9 cellular contexts compared by ENCODE assay signal in genomic region chr17:77356109-77356689, GRCh38.
DNase-seq lines count a peak whose midpoint lies in the region; ATAC-seq, FAIRE-seq and TF ChIP-seq lines count a peak whose summit lies in the region.
"Had no signal": no experiment of that assay in that cellular context is flagged by ENCODE, and none has a peak within 500 bp of the region (broad histone marks: within the 10 kb centered on the region; RNA-seq: fewer than 3 reads in every experiment).

No MANE protein-coding gene starts in this region.

- no peaks in the 10 kb centered on the region for H3K27me3 Mint-ChIP-seq in CD4-positive, alpha-beta T cell

- no peak overlapping the region for H3K4me2 ChIP-seq in mammary epithelial cell (ENCODE audit: insufficient read depth, low read depth, low read length)

- no peak for FAIRE-seq in HTR-8/SVneo (lab: Jason Lieb, UNC)

- dilution Hi-C loops in mammary epithelial cell (cut with HindIII; ENCODE audit: low sequenced_read_pairs) = no loop called here

- no peaks in the 10 kb centered on the region for H3K36me3 Mint-ChIP-seq in CD4-positive, alpha-beta T cell (ENCODE audit: low read depth)

- no peak overlapping the region for H2AFZ ChIP-seq in mammary epithelial cell (ENCODE audit: low read depth, low read length)

- TF ChIP-seq CTCF in CD4-positive, alpha-beta T cell (IDR thresholded peaks at IDR 0.05) = no peak
- TF ChIP-seq CTCF in mammary epithelial cell (conservative IDR thresholded peaks at IDR 0.05 in 1 of 2, IDR thresholded peaks at IDR 0.05 in 1 of 2; ENCODE audit: extremely low read depth in 1 of 2, insufficient read depth in 1 of 2, low read depth in 1 of 2, low read length in 2 of 2) = no peak
- TF ChIP-seq CTCF in neutrophil (IDR thresholded peaks at IDR 0.05) = no peak

- no peak overlapping the region for H3K4me3 ChIP-seq in mammary epithelial cell (replicated peaks in 1 of 3; ENCODE audit: insufficient read depth in 1 of 3, low read depth in 2 of 3, low read length in 3 of 3)
- no peak overlapping the region for H3K4me3 ChIP-seq in neutrophil (ENCODE audit: low read depth in 1 of 2, low read length in 1 of 2)

- H3K27ac ChIP-seq in CD4-positive, alpha-beta T cell (ENCODE audit: low read depth, low read length) = no peak overlapping the region
- H3K27ac ChIP-seq in mammary epithelial cell (ENCODE audit: insufficient read depth, low read depth, low read length) (no peak overlapping the region), neutrophil (peak overlapping the region; percentile 59)

- H3K4me1 Mint-ChIP-seq in CD4-positive, alpha-beta T cell (ENCODE audit: low read depth) = peaks cover 33% of the 10 kb centered on the region

- intact Hi-C loops in CD4-positive, alpha-beta T cell (cut with DNase I, micrococcal nuclease) = loop anchor here in 1 of 2 experiments (5.0 kb wide), 1 partner anchor 536 kb away; no protein-coding TSS in a partner anchor
- intact Hi-C loops in mammary epithelial cell (cut with micrococcal nuclease) = loop anchor here (2.0 kb wide), 1 partner anchor 69 kb away; no protein-coding TSS in a partner anchor

- POLR2A ChIA-PET in CD4-positive, alpha-beta T cell (lab: Charles Lee) = no interaction called here

- CTCF ChIA-PET in CD4-positive, alpha-beta T cell (lab: Charles Lee) = interaction anchor here (0.5 kb wide), 1 partner anchor 8 kb away, joined by 3 read pairs; no protein-coding TSS in a partner anchor
- CTCF ChIA-PET in mammary epithelial cell (lab: Charles Lee; ENCODE audit: low non-redundant PET) = no interaction called here

- ATAC-seq in CD4-positive, alpha-beta T cell (ENCODE audit: poor library complexity) = peak; percentile 34
- ATAC-seq in GM21529 (IDR thresholded peaks at IDR 0.05; ENCODE audit: unreplicated experiment) = no peak
- ATAC-seq in HG03196 (IDR thresholded peaks at IDR 0.05; ENCODE audit: unreplicated experiment) = no peak

- BruUV-seq in mammary epithelial cell (replicated peaks; lab: Mats Ljungman, UMichigan) = no TSS peak

- peaks cover 95% of the 10 kb centered on the region for H3K79me2 ChIP-seq in mammary epithelial cell (ENCODE audit: insufficient read depth, low read length)

- H4K20me1 ChIP-seq in mammary epithelial cell (ENCODE audit: insufficient read depth, low read length) = peaks cover 38% of the 10 kb centered on the region

- 67% methylated on average over 3 of the region's 15 CpGs for WGBS in mammary epithelial cell (ENCODE audit: low coverage, missing lambda C conversion rate)

- H3K9me3 Mint-ChIP-seq in CD4-positive, alpha-beta T cell = no peaks in the 10 kb centered on the region

- peak in 1 of 10 experiments; percentile 28 for DNase-seq in CD4-positive, alpha-beta T cell
- DNase-seq in HTR-8/SVneo (ENCODE audit: insufficient read length, low spot score) (peak; percentile 43), mammary epithelial cell (peak; percentile 54), NK-92 (lab: John Stamatoyannopoulos, UW; ENCODE audit: unreplicated experiment) (no peak), HT-29 (ENCODE audit: low spot score) (no peak)
- DNase-seq: effector memory CD4-positive, alpha-beta T cell had no signal

- no peak overlapping the region for H3K27ac Mint-ChIP-seq in CD4-positive, alpha-beta T cell

- H3K9me3 ChIP-seq in CD4-positive, alpha-beta T cell (ENCODE audit: control insufficient read depth, low read length) = no peaks in the 10 kb centered on the region
- no peaks in the 10 kb centered on the region for H3K9me3 ChIP-seq in mammary epithelial cell (replicated peaks; ENCODE audit: insufficient read depth, low read length)
- H3K9me3 ChIP-seq in neutrophil = no peaks in the 10 kb centered on the region

- H3K4me3 Mint-ChIP-seq in CD4-positive, alpha-beta T cell = no peak overlapping the region

- H3K4me1 ChIP-seq in mammary epithelial cell (ENCODE audit: insufficient read depth, low read length) (peaks cover 24% of the 10 kb centered on the region), neutrophil (ENCODE audit: control insufficient read depth in 1 of 2, insufficient read depth in 1 of 2, low read depth in 1 of 2, low read length in 1 of 2) (peaks cover 0 to 5% of the 10 kb centered on the region in 2 experiments)

- in situ Hi-C loops in mammary epithelial cell (cut with MboI; ENCODE audit: low sequenced_read_pairs in 2 of 2) = no loop called here

- no peaks in the 10 kb centered on the region for H3K27me3 ChIP-seq in CD4-positive, alpha-beta T cell (ENCODE audit: control insufficient read depth, insufficient read depth, low read length)
- no peaks in the 10 kb centered on the region for H3K27me3 ChIP-seq in mammary epithelial cell (ENCODE audit: insufficient read depth, low read length)
- no peaks in the 10 kb centered on the region for H3K27me3 ChIP-seq in neutrophil

- H3K9ac ChIP-seq in mammary epithelial cell (ENCODE audit: insufficient read depth, low read length) = no peak overlapping the region

- H3K36me3 ChIP-seq in mammary epithelial cell (ENCODE audit: insufficient read depth, low read length) = peaks cover 8% of the 10 kb centered on the region
- no peaks in the 10 kb centered on the region for H3K36me3 ChIP-seq in neutrophil

Comparison
In these comparisons a context has a peak if more than half of its experiments do, and no peak if none do; other contexts are left out.
1. DNase-seq: peak in HTR-8/SVneo (single experiment) and mammary epithelial cell (single experiment); none in NK-92 (single experiment) and HT-29 (single experiment).